13 cellular contexts compared by ENCODE assay signal in genomic region chr17:55177159-55177913, GRCh38.
DNase-seq lines count a peak whose midpoint lies in the region; ATAC-seq, FAIRE-seq and TF ChIP-seq lines count a peak whose summit lies in the region.
"Had no signal": no experiment of that assay in that cellular context is flagged by ENCODE, and none has a peak within 500 bp of the region (broad histone marks: within the 10 kb centered on the region; RNA-seq: fewer than 3 reads in every experiment).

No MANE protein-coding gene starts in this region.

- no peak overlapping the region for H2BK15ac ChIP-seq in mesendoderm (replicated peaks; ENCODE audit: low read depth)

- H3K4me3 ChIP-seq in bronchial epithelial cell (ENCODE audit: low read depth, low read length) (no peak overlapping the region), mesendoderm (ENCODE audit: low read length) (no peak overlapping the region)
- H3K4me3 ChIP-seq: dorsolateral prefrontal cortex, SJCRH30, spleen had no signal

- H3K27me3 ChIP-seq in bronchial epithelial cell (ENCODE audit: control insufficient read depth, insufficient read depth, low read length) (no peaks in the 10 kb centered on the region), mesendoderm (ENCODE audit: insufficient read depth, low read length, poor library complexity) (no peaks in the 10 kb centered on the region)
- H3K27me3 ChIP-seq: dorsolateral prefrontal cortex, SJCRH30, spleen had no signal

- no peak overlapping the region for H2BK5ac ChIP-seq in mesendoderm (ENCODE audit: low read length)

- WGBS in mesendoderm (ENCODE audit: extremely low coverage, insufficient coverage, low lambda C conversion rate), result no CpG with 5 or more reads among the region's 3 CpGs

- in situ Hi-C loops in G401 (cut with HindIII; ENCODE audit: low sequenced_read_pairs), result no loop called here

- H3K27ac ChIP-seq in mesendoderm (ENCODE audit: low read depth, low read length), result no peak overlapping the region
- H3K27ac ChIP-seq: dorsolateral prefrontal cortex, SJCRH30 had no signal

- H3K4ac ChIP-seq in mesendoderm (ENCODE audit: low read depth, low read length), result no peak overlapping the region

- H3K79me2 ChIP-seq in mesendoderm (ENCODE audit: control insufficient read depth, insufficient read depth, low read length), result no peaks in the 10 kb centered on the region

- H3K4me2 ChIP-seq in mesendoderm (ENCODE audit: low read length), result no peak overlapping the region

- DNase-seq in G401 (ENCODE audit: low spot score) (peak; percentile 76), HT1080 (ENCODE audit: low read depth) (peak; percentile 44), bronchial epithelial cell (ENCODE audit: low read depth) (peak; percentile 22), mesendoderm (peak; percentile 52), SKM-1 treated with dmso at 0.1 percent for 144 hours (lab: John Stamatoyannopoulos, UW; ENCODE audit: unreplicated experiment) (no peak)
- DNase-seq: activated CD4-positive, alpha-beta T cell treated with anti-CD3 and anti-CD28 coated beads, Interleukin-2, amount 50 U/mL, for 1 hour; activated naive CD4-positive, alpha-beta T cell treated with anti-CD3 and anti-CD28 coated beads for 36 hours; DND-41; dorsolateral prefrontal cortex; spleen had no signal

- no peaks in the 10 kb centered on the region for H3K4me1 ChIP-seq in mesendoderm (ENCODE audit: control insufficient read depth, low read depth, low read length)

- H3K23ac ChIP-seq in mesendoderm (ENCODE audit: low read length), result no peak overlapping the region

- H3K18ac ChIP-seq in mesendoderm (ENCODE audit: low read length), result no peak overlapping the region

- no peak overlapping the region for H2AK5ac ChIP-seq in mesendoderm (ENCODE audit: low read length)

- H3K56ac ChIP-seq in mesendoderm (ENCODE audit: low read length), result no peak overlapping the region

- no peak overlapping the region for H4K5ac ChIP-seq in mesendoderm (ENCODE audit: low read length)

- H3K36me3 ChIP-seq in bronchial epithelial cell (ENCODE audit: control insufficient read depth, insufficient read depth, low read length) (no peaks in the 10 kb centered on the region), mesendoderm (ENCODE audit: control insufficient read depth, insufficient read depth, low read length) (no peaks in the 10 kb centered on the region)
- H3K36me3 ChIP-seq: SJCRH30, spleen had no signal

- H3K9ac ChIP-seq in mesendoderm (ENCODE audit: low read length), result no peak overlapping the region

- FAIRE-seq in bronchial epithelial cell (lab: Jason Lieb, UNC), result peak; percentile 47

- no peaks in the 10 kb centered on the region for H3K79me1 ChIP-seq in mesendoderm (ENCODE audit: low read length)

- no peak overlapping the region for H4K8ac ChIP-seq in mesendoderm (ENCODE audit: low read depth, low read length)

- ATAC-seq in GM18511 (IDR thresholded peaks at IDR 0.05; ENCODE audit: unreplicated experiment), result no peak
- ATAC-seq in HG02885 (IDR thresholded peaks at IDR 0.05; ENCODE audit: poor library complexity, unreplicated experiment), result no peak

- no peak overlapping the region for H2BK120ac ChIP-seq in mesendoderm (ENCODE audit: low read depth, low read length)

- TF ChIP-seq CTCF in bronchial epithelial cell (IDR thresholded peaks at IDR 0.05; ENCODE audit: insufficient read depth, low read length, severe bottlenecking), result peak; percentile 34
